8 cellular contexts compared by ENCODE assay signal in the genomic region with DNA sequence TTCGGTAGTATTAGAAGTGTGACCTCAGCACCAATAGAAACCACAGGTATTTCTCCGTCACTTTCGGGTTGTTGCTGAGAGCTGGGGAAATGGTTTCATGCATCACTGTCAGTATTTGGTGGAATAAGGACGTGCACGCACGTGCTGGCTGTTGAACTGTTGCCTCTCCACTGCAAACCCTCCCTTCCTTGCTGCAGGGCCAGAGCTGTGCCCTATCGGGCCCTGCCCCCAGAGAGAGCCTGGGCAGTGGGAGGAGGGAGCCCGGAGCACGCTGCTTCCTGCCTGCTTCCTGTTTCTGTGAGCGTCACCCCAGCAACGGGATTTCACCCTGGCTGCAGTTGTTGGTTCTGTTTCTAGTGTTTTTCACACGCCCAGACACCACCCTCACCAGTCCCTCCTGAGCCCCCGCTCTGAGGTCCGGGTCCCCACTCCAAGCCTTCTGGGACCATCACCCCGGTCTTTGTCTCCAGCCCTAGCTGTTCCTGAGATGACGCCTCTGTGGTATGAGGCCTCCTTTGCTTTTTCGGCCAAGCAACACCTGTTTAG. TPM values are rescaled to one million over a fixed set of nuclear protein-coding genes. Genes with fewer than 3 reads are reported as not detected.
DNase-seq lines count a peak whose midpoint lies in the region; ATAC-seq and TF ChIP-seq lines count a peak whose summit lies in the region.

No MANE protein-coding gene starts in this region.

- H3K36me3 ChIP-seq in Caco-2 (ENCODE audit: control insufficient read depth, insufficient read depth, low read length), result no peaks in the 10 kb centered on the region

- TF ChIP-seq CTCF in Caco-2 (IDR thresholded peaks at IDR 0.05; ENCODE audit: insufficient read depth in 1 of 2, low read depth in 1 of 2, low read length in 1 of 2, severe bottlenecking in 1 of 2, unreplicated experiment in 1 of 2), result no peak

- peak overlapping the region; percentile 66 for H3K27ac Mint-ChIP-seq in activated naive CD4-positive, alpha-beta T cell treated with anti-CD3 and anti-CD28 coated beads, Interleukin-2, amount 50 U/mL, for 24 hours
- no peak overlapping the region for H3K27ac Mint-ChIP-seq in Caco-2 (ENCODE audit: unreplicated experiment)

- POLR2A ChIA-PET in Caco-2 (lab: Charles Lee), result no interaction called here

- intact Hi-C loops in left cardiac atrium (cut with DNase I), result loop anchor here in 1 of 2 donors (5.0 kb wide), 1 partner anchor 72 kb away; no protein-coding TSS in a partner anchor
- intact Hi-C loops in Caco-2 (cut with micrococcal nuclease; ENCODE audit: unreplicated experiment), result no loop called here

- H3K4me3 Mint-ChIP-seq in activated naive CD4-positive, alpha-beta T cell treated with anti-CD3 and anti-CD28 coated beads, Interleukin-2, amount 50 U/mL, for 24 hours, result peak overlapping the region; percentile 90
- no peak overlapping the region for H3K4me3 Mint-ChIP-seq in Caco-2 (ENCODE audit: unreplicated experiment)

- no TSS peak for BruUV-seq in Caco-2 (replicated peaks; lab: Mats Ljungman, UMichigan)

- DNase-seq in CMK (ENCODE audit: low read depth), result peak; percentile 68
- peak; percentile 54 for DNase-seq in HS-5 (ENCODE audit: low read depth)
- DNase-seq in SK-MEL-5 (ENCODE audit: low read depth, low spot score), result peak; percentile 60
- peak; percentile 90 for DNase-seq in left cardiac atrium
- peak; percentile 88 for DNase-seq in pulmonary artery endothelial cell (ENCODE audit: low read depth, low spot score)
- no peak for DNase-seq in Caco-2

- H3K4me1 Mint-ChIP-seq in activated naive CD4-positive, alpha-beta T cell treated with anti-CD3 and anti-CD28 coated beads, Interleukin-2, amount 50 U/mL, for 24 hours, result peaks cover 55% of the 10 kb centered on the region
- no peaks in the 10 kb centered on the region for H3K4me1 Mint-ChIP-seq in Caco-2 (ENCODE audit: low read depth, unreplicated experiment)

- no peaks in the 10 kb centered on the region for H3K36me3 Mint-ChIP-seq in activated naive CD4-positive, alpha-beta T cell treated with anti-CD3 and anti-CD28 coated beads, Interleukin-2, amount 50 U/mL, for 24 hours
- H3K36me3 Mint-ChIP-seq in Caco-2 (ENCODE audit: insufficient read depth, unreplicated experiment), result peaks cover 5% of the 10 kb centered on the region

- no peaks in the 10 kb centered on the region for H3K9me3 ChIP-seq in Caco-2

- CTCF ChIA-PET in Caco-2 (lab: Charles Lee), result no interaction called here

- H3K9me3 Mint-ChIP-seq in activated naive CD4-positive, alpha-beta T cell treated with anti-CD3 and anti-CD28 coated beads, Interleukin-2, amount 50 U/mL, for 24 hours, result no peaks in the 10 kb centered on the region
- H3K9me3 Mint-ChIP-seq in Caco-2 (ENCODE audit: unreplicated experiment), result no peaks in the 10 kb centered on the region

- in situ Hi-C loops in SK-MEL-5 (cut with HindIII; ENCODE audit: low pct_unique_long_range_greater_than_20kb, low sequenced_read_pairs), result no loop called here

- H3K4me3 ChIP-seq in Caco-2 (ENCODE audit: low read depth, low read length), result no peak overlapping the region

- no peaks in the 10 kb centered on the region for H3K27me3 ChIP-seq in Caco-2 (replicated peaks; ENCODE audit: control insufficient read depth, insufficient read depth, low read length)

- ATAC-seq in GM21367 (IDR thresholded peaks at IDR 0.05; ENCODE audit: unreplicated experiment) (peak; percentile 86), left cardiac atrium (peak; percentile 85)

- H3K27me3 Mint-ChIP-seq in activated naive CD4-positive, alpha-beta T cell treated with anti-CD3 and anti-CD28 coated beads, Interleukin-2, amount 50 U/mL, for 24 hours, result no peaks in the 10 kb centered on the region
- H3K27me3 Mint-ChIP-seq in Caco-2 (ENCODE audit: insufficient read depth, unreplicated experiment), result no peaks in the 10 kb centered on the region

- H3K4me1 ChIP-seq in Caco-2, result no peaks in the 10 kb centered on the region

RNA-seq across cellular contexts. Expression of a gene that starts 47.4 kb away (rescaled TPM):
- total RNA-seq in SK-MEL-5 (2014; rRNA removed; shearing (Covaris generic)), result 38.1 and 47.3 TPM in 2 replicates
- polyA plus RNA-seq in SK-MEL-5 (2015; cell fraction: cytosol; rRNA removed), result 27.7 and 33.9 TPM in 2 replicates
- polyA plus RNA-seq in SK-MEL-5 (2015; cell fraction: nucleus; rRNA removed), result 30.4 and 49.5 TPM in 2 replicates
- total RNA-seq in left cardiac atrium, result 10 to 100 TPM; 69.3 to 99.6 TPM
- total RNA-seq in pulmonary artery endothelial cell, result 127 and 152 TPM in 2 replicates
- 37.1 and 40.8 TPM in 2 replicates for total RNA-seq in Caco-2 (2022)

Comparison
In these comparisons a context has a peak if more than half of its experiments do, and no peak if none do; other contexts are left out.
1. DNase-seq: peak in CMK (single experiment), HS-5 (single experiment), SK-MEL-5 (single experiment), left cardiac atrium (single experiment) and pulmonary artery endothelial cell (single experiment); none in Caco-2 (0 of 2).